8 cellular contexts compared by ENCODE assay signal in the genomic region with DNA sequence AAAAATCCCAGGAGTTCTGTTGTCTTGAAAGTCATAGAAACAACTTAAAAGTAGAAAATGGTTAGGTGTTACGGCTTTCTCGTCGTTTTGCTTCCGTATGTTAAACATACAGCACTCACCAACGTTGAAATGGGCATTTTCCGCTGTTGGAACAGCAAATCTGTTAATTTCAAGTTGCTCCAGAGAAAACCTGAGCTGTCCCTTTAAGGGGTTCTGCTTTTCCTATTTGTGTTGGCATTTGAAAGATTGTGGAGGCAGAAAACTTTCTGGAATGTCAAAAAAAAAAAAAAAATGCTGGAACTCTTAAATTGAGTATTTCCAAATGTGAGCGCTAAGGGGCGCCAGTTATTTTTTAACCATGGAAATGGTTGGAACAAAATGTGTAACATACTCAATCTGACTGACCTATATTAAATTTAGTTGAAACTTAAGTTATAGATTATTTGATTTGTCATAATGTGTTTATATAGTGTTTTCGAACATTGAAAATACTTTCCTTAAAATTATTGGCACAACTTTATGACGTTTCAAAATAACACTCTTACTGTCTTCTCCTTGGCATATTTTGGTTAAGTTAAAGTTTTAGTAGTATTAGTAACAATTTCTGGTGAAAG. TPM values are rescaled to one million over a fixed set of nuclear protein-coding genes. Genes with fewer than 3 reads are reported as not detected.
DNase-seq lines count a peak whose midpoint lies in the region; ATAC-seq, FAIRE-seq and TF ChIP-seq lines count a peak whose summit lies in the region.

No MANE protein-coding gene starts in this region.

- peak overlapping the region; percentile 92 for H3K4me2 ChIP-seq in A549

- CTCF ChIA-PET in A549 (lab: Yijun Ruan, JAX): interaction anchor here (0.7 to 1.2 kb wide), 5 partner anchors 11 to 130 kb away, joined by 3 to 5 read pairs (median 3); no protein-coding TSS in a partner anchor

- H3K36me3 ChIP-seq in gastroesophageal sphincter: no peaks in the 10 kb centered on the region
- no peaks in the 10 kb centered on the region for H3K36me3 ChIP-seq in pancreas

- DNase-seq in A549 (ENCODE audit: low read depth in 1 of 2, low spot score in 1 of 2) (peak; percentile 26 to 75), GM03348 (ENCODE audit: low spot score) (peak; percentile 63), NCI-H2171 treated with DMSO at 0.1 percent for 48 hours (lab: John Stamatoyannopoulos, UW) (peak; percentile 53), pancreas (peak in 3 of 6 donors; percentile 45 to 61 (median 53)), NCI-H526 treated with DMSO at 0.1 percent for 48 hours (lab: John Stamatoyannopoulos, UW) (no peak)
- peak; percentile 25 for DNase-seq in activated naive CD4-positive, alpha-beta T cell treated with anti-CD3 and anti-CD28 coated beads, Interleukin-2, amount 50 U/mL, for 16 hours

- H3K4me1 ChIP-seq in A549: peaks cover 41% of the 10 kb centered on the region
- H3K4me1 ChIP-seq in gastroesophageal sphincter: peaks cover 6 to 53% (median 9%) of the 10 kb centered on the region in 3 donors
- H3K4me1 ChIP-seq in pancreas: peaks cover 0 to 44% (median 30%) of the 10 kb centered on the region in 3 donors

- TF ChIP-seq CTCF in A549 (IDR thresholded peaks at IDR 0.05): peak; percentile 54
- TF ChIP-seq CTCF in gastroesophageal sphincter (IDR thresholded peaks at IDR 0.05): peak; percentile 49 to 83 (median 73)
- peak in 3 of 4 donors; percentile 32 to 51 (median 41) for TF ChIP-seq CTCF in pancreas (IDR thresholded peaks at IDR 0.05)

- H3K9me3 ChIP-seq in A549 (no peaks in the 10 kb centered on the region), gastroesophageal sphincter (no peaks in the 10 kb centered on the region), pancreas (no peaks in the 10 kb centered on the region)

- no peak for TF ChIP-seq EP300 in A549 (IDR thresholded peaks at IDR 0.05)
- no peak for TF ChIP-seq EP300 in gastroesophageal sphincter (IDR thresholded peaks at IDR 0.05)

- no peak for TF ChIP-seq POLR2A in A549 (IDR thresholded peaks at IDR 0.05; ENCODE audit: low read length)
- TF ChIP-seq POLR2A in gastroesophageal sphincter (IDR thresholded peaks at IDR 0.05): peak in 1 of 2 donors; percentile 15

- intact Hi-C loops in pancreas (cut with DNase I): no loop called here

- H3K27me3 ChIP-seq in gastroesophageal sphincter: no peaks in the 10 kb centered on the region
- H3K27me3 ChIP-seq in pancreas: no peaks in the 10 kb centered on the region

- ATAC-seq in A549 (peak in 1 of 2 experiments; percentile 36; a peak in 3 of 6 replicates), gastroesophageal sphincter (no peak), pancreas (peak; percentile 30 to 54 (median 42)), HG03457 (IDR thresholded peaks at IDR 0.05; ENCODE audit: unreplicated experiment) (no peak)

- under 1% methylated on average over 10 of the region's 10 CpGs for WGBS in A549 (ENCODE audit: missing lambda C conversion rate)
- WGBS in gastroesophageal sphincter (ENCODE audit: low coverage in 1 of 2), 2 donors: 2 to 3% methylated on average over 10 of the region's 10 CpGs
- 0% methylated on average over 10 of the region's 10 CpGs for WGBS in pancreas, 2 donors

- H3K27ac ChIP-seq in A549 (peak overlapping the region; percentile 96 to 100), gastroesophageal sphincter (peak overlapping the region; percentile 99 to 100 (median 100)), pancreas (peak overlapping the region; percentile 43 to 96 (median 92))

- TF ChIP-seq RAD21 in A549 (conservative IDR thresholded peaks at IDR 0.05 in 1 of 2, IDR thresholded peaks at IDR 0.05 in 1 of 2): peak; percentile 55 to 65

- H3K4me3 ChIP-seq in A549 (peak overlapping the region; percentile 91), gastroesophageal sphincter (peak overlapping the region; percentile 99 to 100), pancreas (peak overlapping the region; percentile 50 to 89 (median 84))

- FAIRE-seq in A549 (lab: Jason Lieb, UNC) (no peak), pancreas (lab: Jason Lieb, UNC) (peak; percentile 98)

- POLR2A ChIA-PET in A549 (lab: Yijun Ruan, JAX): no interaction called here

TF ChIP-seq in A549, 52 proteins besides CTCF, POLR2A, EP300 and RAD21:
- TF ChIP-seq, protein P1, sequence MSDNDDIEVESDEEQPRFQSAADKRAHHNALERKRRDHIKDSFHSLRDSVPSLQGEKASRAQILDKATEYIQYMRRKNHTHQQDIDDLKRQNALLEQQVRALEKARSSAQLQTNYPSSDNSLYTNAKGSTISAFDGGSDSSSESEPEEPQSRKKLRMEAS (IDR thresholded peaks at IDR 0.05): 0 out of 2 replicates have a peak, but pooled peaks have one; percentile 40
- no peak for TF ChIP-seq KDM1A (IDR thresholded peaks at IDR 0.05; ENCODE audit: low read depth)
- peak; percentile 52 for TF ChIP-seq SMC3 (IDR thresholded peaks at IDR 0.05)

RNA-seq across cellular contexts. Expression of gene QKI, which starts 2.2 kb away (rescaled TPM):
- polyA plus RNA-seq in A549 (2011; rRNA removed): 90.5 and 98.2 TPM in 2 replicates
- 61.4 and 77.8 TPM in 2 replicates for polyA plus RNA-seq in A549 (2012; cell fraction: cytosol; rRNA removed)
- polyA plus RNA-seq in A549 (2012; cell fraction: nucleus; rRNA removed): 50.1 and 51.2 TPM in 2 replicates
- polyA plus RNA-seq in A549 (2017; fragmentation: RNase III; extraction: RNeasy Plus Mini Kit Qiagen cat#74134 plus additional on column Dnase treatment): 69.5 to 74.5 TPM (median 71.9 TPM) in 3 replicates
- 184 and 220 TPM in 2 replicates for polyA minus RNA-seq in A549 (2011; rRNA and poly(A)+ RNA removed)
- total RNA-seq in gastroesophageal sphincter: 100 to 1,000 TPM; 170 to 249 (median 227) TPM
- 10 to 100 TPM; 18.0 to 52.6 (median 26.5) TPM for total RNA-seq in pancreas
- 10 to 100 TPM in 1 of 2 donors, 1 to 10 TPM in 1; 9.0 to 12.0 TPM for polyA plus RNA-seq in pancreas

Comparison
In these comparisons a context has a peak if more than half of its experiments do, and no peak if none do; other contexts are left out.
1. ATAC-seq: peak in pancreas (4 of 4); none in gastroesophageal sphincter (single experiment) and HG03457 (single experiment).
2. Peak in every context shown above with its lines, with median percentiles within 50 percentile points of each other: H3K27ac ChIP-seq, H3K4me3 ChIP-seq and CTCF ChIP-seq.